ENCODE assay signal across 9 cellular contexts in genomic region chr3:187669675-187670504, GRCh38. TPM values are rescaled to one million over a fixed set of nuclear protein-coding genes. Genes with fewer than 3 reads are reported as not detected.
A peak's percentile ranks its signal among the peaks of the same experiment; 100 is the strongest.
DNase-seq lines count a peak whose midpoint lies in the region; ATAC-seq and TF ChIP-seq lines count a peak whose summit lies in the region.
"Had no signal": no experiment of that assay in that cellular context is flagged by ENCODE, and none has a peak within 500 bp of the region (broad histone marks: within the 10 kb centered on the region; RNA-seq: fewer than 3 reads in every experiment).

Gene SST (minus strand): TSS chr3:187670394. CDS start chr3:187670291, 103 bp downstream.

- H3K4me1 Mint-ChIP-seq in mesothelial cell of epicardium = peaks cover 14% of the 10 kb centered on the region

- peak within 1 kb of the TSS; percentile 28 for H3K4me3 Mint-ChIP-seq in mesothelial cell of epicardium

- H3K36me3 Mint-ChIP-seq in mesothelial cell of epicardium = no peaks in the 10 kb centered on the region

- no peaks in the 10 kb centered on the region for H3K9me3 Mint-ChIP-seq in mesothelial cell of epicardium
- H3K9me3 Mint-ChIP-seq: activated T-helper 2 cell treated with anti-CD3 and anti-CD28 coated beads, Interferon-gamma antibody, Interleukin-2, Interleukin-4, amounts not matched to agents 10 μg/mL and 5 μg/mL and 100 μg/mL, durations not matched to agents 14 hours and 24 hours and 36 hours had no signal

- ATAC-seq in GM18873 (IDR thresholded peaks at IDR 0.05; ENCODE audit: low FRiP score, unreplicated experiment) = no peak
- ATAC-seq in HG03469 (IDR thresholded peaks at IDR 0.05; ENCODE audit: unreplicated experiment) = no peak

- DNase-seq in DMS79 (lab: John Stamatoyannopoulos, UW) = peak; percentile 60
- peak; percentile 16 for DNase-seq in NAMALWA (ENCODE audit: low spot score)
- DNase-seq in dermis microvascular lymphatic vessel endothelial cell (ENCODE audit: low read depth in 2 of 2) = peak; percentile 5 to 54
- DNase-seq in mesothelial cell of epicardium (ENCODE audit: low spot score in 2 of 2, unreplicated experiment in 2 of 2) = peak; percentile 42 to 74
- DNase-seq in NCI-H1694 (lab: John Stamatoyannopoulos, UW) = no peak
- no peak for DNase-seq in NCI-H2196 (lab: John Stamatoyannopoulos, UW; ENCODE audit: unreplicated experiment)

- peaks cover 73% of the 10 kb centered on the region for H3K27me3 Mint-ChIP-seq in mesothelial cell of epicardium (ENCODE audit: low read depth)

- no peak for TF ChIP-seq CTCF in mesothelial cell of epicardium (IDR thresholded peaks at IDR 0.05; ENCODE audit: unreplicated experiment)

- no peak within 1 kb of the TSS for H3K27ac Mint-ChIP-seq in mesothelial cell of epicardium
- H3K27ac Mint-ChIP-seq: activated T-helper 2 cell treated with anti-CD3 and anti-CD28 coated beads, Interferon-gamma antibody, Interleukin-2, Interleukin-4, amounts not matched to agents 10 μg/mL and 5 μg/mL and 100 μg/mL, durations not matched to agents 14 hours and 24 hours and 36 hours had no signal

RNA-seq across cellular contexts. Expression of gene SST, which starts in this region (rescaled TPM):
- not detected in 2 replicates for total RNA-seq in dermis microvascular lymphatic vessel endothelial cell
- 5.6 to 10.8 TPM (median 7.3 TPM) in 3 replicates for total RNA-seq in mesothelial cell of epicardium
- total RNA-seq: activated T-helper 2 cell treated with anti-CD3 and anti-CD28 coated beads, Interferon-gamma antibody, Interleukin-2, Interleukin-4, amounts not matched to agents 10 μg/mL and 5 μg/mL and 100 μg/mL, durations not matched to agents 14 hours and 24 hours and 36 hours had no signal

Comparison
In these comparisons a context has a peak if more than half of its experiments do, and no peak if none do; other contexts are left out.
1. Peak in DNase-seq in dermis microvascular lymphatic vessel endothelial cell; RNA of the gene not detected or under 1 TPM.
2. DNase-seq: peak in DMS79 (single experiment), NAMALWA (single experiment) and mesothelial cell of epicardium (2 of 2); none in NCI-H1694 (single experiment) and NCI-H2196 (single experiment).